ENCODE assay signal across 20 cellular contexts in genomic region chr9:98229090-98229395, GRCh38.
"Had no signal": no experiment of that assay in that cellular context is flagged by ENCODE, and none has a peak within 500 bp of the region (broad histone marks: within the 10 kb centered on the region; RNA-seq: fewer than 3 reads in every experiment).

No MANE protein-coding gene starts in this region.

- H3K27ac ChIP-seq: heart left ventricle, prostate gland, thoracic aorta, upper lobe of right lung had no signal

- DNase-seq: activated CD4-positive, alpha-beta memory T cell treated with anti-CD3 and anti-CD28 coated beads for 36 hours; activated CD4-positive, alpha-beta T cell treated with anti-CD3 and anti-CD28 coated beads for 48 hours; activated naive CD4-positive, alpha-beta T cell treated with Interleukin-2 at 50 U/mL for 16 hours; activated naive CD8-positive, alpha-beta T cell treated with anti-CD3 and anti-CD28 coated beads for 36 hours; activated T-cell treated with anti-CD3 and anti-CD28 coated beads, Interleukin-2, amount 50 U/mL, for 48 hours; dorsolateral prefrontal cortex; effector memory CD8-positive, alpha-beta T cell; heart left ventricle; islet precursor cell; left cardiac atrium; spleen; stimulated activated CD4-positive, alpha-beta T cell treated with anti-CD3 and anti-CD28 coated beads, Interleukin-4, amount 100 ng/mL, for 1 hour; stimulated activated naive CD4-positive, alpha-beta T cell; T-helper 17 cell; upper lobe of right lung had no signal

- ATAC-seq: effector memory CD8-positive, alpha-beta T cell; heart left ventricle; left cardiac atrium; T-helper 17 cell; upper lobe of right lung had no signal

- H3K27me3 ChIP-seq: dorsolateral prefrontal cortex, heart left ventricle, spleen, upper lobe of right lung had no signal

- H3K4me1 ChIP-seq: prostate gland had no signal

- H3K4me3 ChIP-seq: dorsolateral prefrontal cortex, heart left ventricle, prostate gland, spleen, thoracic aorta, upper lobe of right lung had no signal

- H3K36me3 ChIP-seq: prostate gland had no signal

- H3K9me3 ChIP-seq: heart left ventricle, prostate gland, spleen, thoracic aorta, upper lobe of right lung had no signal

- FAIRE-seq: astrocyte, colon, endothelial cell of umbilical vein had no signal
